ENCODE assay signal across 28 cellular contexts in genomic region chr4:31905363-31905762, GRCh38.
"Had no signal": no experiment of that assay in that cellular context is flagged by ENCODE, and none has a peak within 500 bp of the region (broad histone marks: within the 10 kb centered on the region; RNA-seq: fewer than 3 reads in every experiment).

No MANE protein-coding gene starts in this region.

- DNase-seq: colonic mucosa; cortex of kidney; effector CD8-positive, alpha-beta T cell; effector memory CD8-positive, alpha-beta T cell; endodermal cell; erythroblast; esophagus squamous epithelium; foreskin fibroblast; foreskin melanocyte; gastrocnemius medialis; glutamatergic neuron; head of caudate nucleus; heart right ventricle; hypothalamus; immature natural killer cell; islet precursor cell; kidney; kidney glomerular epithelial cell; left lung; left ventricle myocardium superior; lower lobe of right lung; mesenchymal stem cell; naive thymus-derived CD4-positive, alpha-beta T cell had no signal

- H3K4me1 ChIP-seq: colonic mucosa, esophagus squamous epithelium, gastrocnemius medialis, heart right ventricle, left lung, lower lobe of right lung had no signal

- H3K36me3 ChIP-seq: colonic mucosa, esophagus squamous epithelium, gastrocnemius medialis, heart right ventricle, left lung, lower lobe of right lung had no signal

- H3K27ac Mint-ChIP-seq: dendritic cell treated with granulocyte-macrophage colony-stimulating factor and Interleukin-4, amounts not matched to agents 40 ng/mL and 50 ng/mL, for 4 days; effector memory CD8-positive, alpha-beta T cell; endodermal cell; immature natural killer cell; mesothelial cell of epicardium had no signal

- H3K27me3 ChIP-seq: colonic mucosa, esophagus squamous epithelium, gastrocnemius medialis, heart right ventricle, left lung had no signal

- H3K4me1 Mint-ChIP-seq: endodermal cell; immature natural killer cell; naive thymus-derived CD4-positive, alpha-beta T cell had no signal

- H3K9me3 ChIP-seq: colonic mucosa, esophagus squamous epithelium, gastrocnemius medialis, left lung, lower lobe of right lung had no signal

- H3K4me3 Mint-ChIP-seq: dendritic cell treated with granulocyte-macrophage colony-stimulating factor and Interleukin-4, amounts not matched to agents 40 ng/mL and 50 ng/mL, for 4 days; effector memory CD8-positive, alpha-beta T cell; endodermal cell; immature natural killer cell; mesothelial cell of epicardium; naive thymus-derived CD4-positive, alpha-beta T cell had no signal

- FAIRE-seq: endometrium, kidney had no signal

- H3K4me3 ChIP-seq: colonic mucosa, esophagus squamous epithelium, gastrocnemius medialis, heart right ventricle, left lung, lower lobe of right lung had no signal

- ATAC-seq: effector memory CD8-positive, alpha-beta T cell; esophagus mucosa; gastrocnemius medialis; heart right ventricle; left lung; left ventricle myocardium superior; lower lobe of right lung; naive thymus-derived CD4-positive, alpha-beta T cell had no signal

- H3K36me3 Mint-ChIP-seq: mesothelial cell of epicardium; naive thymus-derived CD4-positive, alpha-beta T cell had no signal

- H3K27ac ChIP-seq: colonic mucosa, epithelial cell of prostate, esophagus squamous epithelium, gastrocnemius medialis, heart right ventricle, left lung, lower lobe of right lung had no signal

- H3K27me3 Mint-ChIP-seq: dendritic cell treated with granulocyte-macrophage colony-stimulating factor and Interleukin-4, amounts not matched to agents 40 ng/mL and 50 ng/mL, for 4 days; effector memory CD8-positive, alpha-beta T cell; naive thymus-derived CD4-positive, alpha-beta T cell had no signal
